Comparison of ENCODE assay signal across 1 cellular context in genomic region chr1:43171876-43172531, GRCh38.
TF ChIP-seq lines count a peak whose summit lies in the region.

TSS of gene CFAP57 (plus strand) at chr1:43172330. CDS start at chr1:43172754, 424 bp downstream.
TSS of gene EBNA1BP2 (minus strand) at chr1:43172290. CDS start at chr1:43172118, 172 bp downstream.

TF ChIP-seq in K562, 482 proteins besides CTCF, POLR2A, EP300 and RAD21 (continued from another document and continues in another):
- TF ChIP-seq IRF9 (tag; IDR thresholded peaks at IDR 0.05) (no peak), E2F1 (CRISPR knock-in tag; IDR thresholded peaks at IDR 0.05) (peak; percentile 47; the same call in 1 of the 2 replicates), SMAD2 (IDR thresholded peaks at IDR 0.05; ENCODE audit: low read depth, low read length) (no peak), KLF16 (IDR thresholded peaks at IDR 0.05) (peak; percentile 8; the same call in 1 of the 2 replicates), ATF3 (IDR thresholded peaks at IDR 0.05) (no peak), ATF3 (CRISPR knock-in tag; conservative IDR thresholded peaks at IDR 0.05) (no peak), HOXB6 (CRISPR knock-in tag; IDR thresholded peaks at IDR 0.05; ENCODE audit: borderline replicate concordance) (no peak), BCOR (IDR thresholded peaks at IDR 0.05) (no peak), ZNF277 (CRISPR knock-in tag; IDR thresholded peaks at IDR 0.05; ENCODE audit: borderline replicate concordance) (no peak), ZNF586 (CRISPR knock-in tag; conservative IDR thresholded peaks at IDR 0.05) (no peak), ZNF224 (CRISPR knock-in tag; IDR thresholded peaks at IDR 0.05) (no peak), CREB3L1 (IDR thresholded peaks at IDR 0.05; ENCODE audit: borderline replicate concordance, low read depth) (peak; percentile 80), MLLT1 (IDR thresholded peaks at IDR 0.05) (no peak), PHTF2 (CRISPR knock-in tag; IDR thresholded peaks at IDR 0.05) (no peak), ZNF551 (CRISPR knock-in tag; IDR thresholded peaks at IDR 0.05) (no peak), MBD2 (IDR thresholded peaks at IDR 0.05; ENCODE audit: borderline replicate concordance, low read depth) (peak; percentile 67; the same call in 1 of the 2 replicates), ZNF699 (CRISPR knock-in tag; IDR thresholded peaks at IDR 0.05; ENCODE audit: insufficient replicate concordance) (no peak), CHCHD3 (CRISPR knock-in tag; IDR thresholded peaks at IDR 0.05) (no peak), NBN (IDR thresholded peaks at IDR 0.05; ENCODE audit: low read depth) (no peak; the same call in 1 of the 2 replicates), XRCC5 (IDR thresholded peaks at IDR 0.05; ENCODE audit: low read depth, low read length) (no peak), ZNF197 (CRISPR knock-in tag; IDR thresholded peaks at IDR 0.05; ENCODE audit: low read depth) (no peak), TFE3 (CRISPR knock-in tag; IDR thresholded peaks at IDR 0.05) (no peak), ZBTB11 (CRISPR knock-in tag; IDR thresholded peaks at IDR 0.05) (peak in 2 of 3 experiments; percentile 87 to 98; a peak in 4 of 6 replicates), E2F5 (CRISPR knock-in tag; IDR thresholded peaks at IDR 0.05) (0 out of 2 replicates have a peak, but pooled peaks have one; percentile 49), NR3C1 (CRISPR knock-in tag; IDR thresholded peaks at IDR 0.05) (no peak), MYC (IDR thresholded peaks at IDR 0.05; ENCODE audit: low read depth, low read length) (peak; percentile 98), MYC (CRISPR knock-in tag; IDR thresholded peaks at IDR 0.05; ENCODE audit: borderline replicate concordance, low read depth) (peak; percentile 93), PHF20 (IDR thresholded peaks at IDR 0.05; ENCODE audit: partially characterized antibody) (peak; percentile 96), ZNF311 (CRISPR knock-in tag; IDR thresholded peaks at IDR 0.05) (no peak), ZKSCAN3 (CRISPR knock-in tag; IDR thresholded peaks at IDR 0.05) (no peak), KDM4B (IDR thresholded peaks at IDR 0.05; ENCODE audit: borderline replicate concordance in 2 of 2, low read depth in 1 of 2) (peak in 1 of 2 experiments; percentile 82; a peak in 1 of 4 replicates), KDM5B (IDR thresholded peaks at IDR 0.05; ENCODE audit: insufficient replicate concordance, low read depth, low read length) (peak; percentile 79), PHF21A (IDR thresholded peaks at IDR 0.05; ENCODE audit: borderline replicate concordance, low read depth) (no peak), CAMTA2 (CRISPR knock-in tag; conservative IDR thresholded peaks at IDR 0.05) (no peak), HNRNPL (IDR thresholded peaks at IDR 0.05; ENCODE audit: low read depth, low read length) (no peak), NFYB (IDR thresholded peaks at IDR 0.05; ENCODE audit: extremely low read depth, insufficient read length) (no peak), COPS2 (conservative IDR thresholded peaks at IDR 0.05) (no peak), SIX5 (IDR thresholded peaks at IDR 0.05; ENCODE audit: borderline replicate concordance in 1 of 2, insufficient read depth in 1 of 2, low read depth in 1 of 2, low read length in 2 of 2) (peak in 1 of 2 experiments; percentile 32; a peak in 1 of 4 replicates), FOXK2 (conservative IDR thresholded peaks at IDR 0.05 in 1 of 2, IDR thresholded peaks at IDR 0.05 in 1 of 2; ENCODE audit: low read depth in 2 of 2) (peak; percentile 69 to 78; a peak in 3 of 4 replicates), ZNF507 (tag; conservative IDR thresholded peaks at IDR 0.05) (no peak), NEUROD1 (IDR thresholded peaks at IDR 0.05; ENCODE audit: borderline replicate concordance, low read depth, low read length, partially characterized antibody) (peak; percentile 37), TRIM25 (IDR thresholded peaks at IDR 0.05; ENCODE audit: borderline replicate concordance) (no peak), ZSCAN29 (IDR thresholded peaks at IDR 0.05) (peak; percentile 87), UBTF (IDR thresholded peaks at IDR 0.05; ENCODE audit: borderline replicate concordance in 1 of 2, low read depth in 2 of 2, low read length in 2 of 2) (0 out of 4 replicates have a peak, but pooled peaks of 1 of the 2 experiments have one; percentile 41), SRSF3 (IDR thresholded peaks at IDR 0.05; ENCODE audit: insufficient read depth, low read length) (no peak)
